ENCODE assay signal across 32 cellular contexts in genomic region chr15:35863655-35864054, GRCh38.
"Had no signal": no experiment of that assay in that cellular context is flagged by ENCODE, and none has a peak within 500 bp of the region (broad histone marks: within the 10 kb centered on the region; RNA-seq: fewer than 3 reads in every experiment).

No MANE protein-coding gene starts in this region.

- H3K4me1 ChIP-seq: ascending aorta, esophagus muscularis mucosa, foreskin keratinocyte, gastrocnemius medialis had no signal

- H3K9me3 Mint-ChIP-seq: activated CD4-positive, alpha-beta memory T cell treated with anti-CD3 and anti-CD28 coated beads for 36 hours; activated CD4-positive, alpha-beta T cell treated with anti-CD3 and anti-CD28 coated beads, Interleukin-2, amount 10 ng/mL, durations not matched to agents 24 days and 14 days; activated naive CD4-positive, alpha-beta T cell treated with anti-CD3 and anti-CD28 coated beads, Interleukin-2, amount 10 ng/mL, durations not matched to agents 7 days and 5 days; activated naive CD4-positive, alpha-beta T cell treated with anti-CD3 and anti-CD28 coated beads, Interleukin-2, amount 50 U/mL, for 72 hours; activated naive CD8-positive, alpha-beta T cell treated with anti-CD3 and anti-CD28 coated beads, Interleukin-2, amount 10 ng/mL, durations not matched to agents 7 days and 5 days; dendritic cell treated with granulocyte-macrophage colony-stimulating factor and Interleukin-4, amounts not matched to agents 40 ng/mL and 50 ng/mL, for 4 days; T-helper 2 cell treated with Interferon-gamma antibody and Interleukin-4, amounts not matched to agents 5 μg/mL and 100 μg/mL, for 36 hours had no signal

- H3K27ac Mint-ChIP-seq: activated CD4-positive, alpha-beta memory T cell treated with anti-CD3 and anti-CD28 coated beads for 36 hours; activated CD4-positive, alpha-beta T cell treated with anti-CD3 and anti-CD28 coated beads for 36 hours; activated CD4-positive, alpha-beta T cell treated with anti-CD3 and anti-CD28 coated beads, Interleukin-2, amount 10 ng/mL, durations not matched to agents 24 days and 14 days; activated CD8-positive, alpha-beta memory T cell treated with anti-CD3 and anti-CD28 coated beads, Interleukin-2, amount 10 ng/mL, durations not matched to agents 7 days and 5 days; activated CD8-positive, alpha-beta T cell treated with anti-CD3 and anti-CD28 coated beads, Interleukin-2, amount 10 ng/mL, durations not matched to agents 7 days and 5 days; activated naive CD4-positive, alpha-beta T cell treated with anti-CD3 and anti-CD28 coated beads, Interleukin-2, amount 10 ng/mL, durations not matched to agents 7 days and 5 days; activated naive CD4-positive, alpha-beta T cell treated with anti-CD3 and anti-CD28 coated beads, Interleukin-2, amount 50 U/mL, for 72 hours; activated naive CD8-positive, alpha-beta T cell treated with anti-CD3 and anti-CD28 coated beads, Interleukin-2, amount 10 ng/mL, durations not matched to agents 7 days and 5 days; activated T-cell treated with anti-CD3 and anti-CD28 coated beads, Interleukin-2, amount 50 U/mL, for 72 hours; dendritic cell treated with granulocyte-macrophage colony-stimulating factor and Interleukin-4, amounts not matched to agents 40 ng/mL and 50 ng/mL, for 4 days; T-helper 17 cell; T-helper 2 cell treated with Interferon-gamma antibody and Interleukin-4, amounts not matched to agents 5 μg/mL and 100 μg/mL, for 36 hours had no signal

- H3K4me1 Mint-ChIP-seq: activated CD4-positive, alpha-beta T cell treated with anti-CD3 and anti-CD28 coated beads for 36 hours; activated CD4-positive, alpha-beta T cell treated with anti-CD3 and anti-CD28 coated beads, Interleukin-2, amount 10 ng/mL, durations not matched to agents 24 days and 14 days; activated CD8-positive, alpha-beta memory T cell treated with anti-CD3 and anti-CD28 coated beads, Interleukin-2, amount 10 ng/mL, durations not matched to agents 7 days and 5 days; activated naive CD4-positive, alpha-beta T cell treated with anti-CD3 and anti-CD28 coated beads, Interleukin-2, amount 10 ng/mL, durations not matched to agents 7 days and 5 days; activated naive CD8-positive, alpha-beta T cell treated with anti-CD3 and anti-CD28 coated beads, Interleukin-2, amount 10 ng/mL, durations not matched to agents 7 days and 5 days; central memory CD8-positive, alpha-beta T cell; T-helper 17 cell had no signal

- H3K4me3 Mint-ChIP-seq: activated CD4-positive, alpha-beta memory T cell treated with anti-CD3 and anti-CD28 coated beads for 36 hours; activated CD4-positive, alpha-beta T cell treated with anti-CD3 and anti-CD28 coated beads for 36 hours; activated CD4-positive, alpha-beta T cell treated with anti-CD3 and anti-CD28 coated beads, Interleukin-2, amount 10 ng/mL, durations not matched to agents 24 days and 14 days; activated CD8-positive, alpha-beta memory T cell treated with anti-CD3 and anti-CD28 coated beads, Interleukin-2, amount 10 ng/mL, durations not matched to agents 7 days and 5 days; activated CD8-positive, alpha-beta T cell treated with anti-CD3 and anti-CD28 coated beads, Interleukin-2, amount 10 ng/mL, durations not matched to agents 7 days and 5 days; activated naive CD4-positive, alpha-beta T cell treated with anti-CD3 and anti-CD28 coated beads, Interleukin-2, amount 10 ng/mL, durations not matched to agents 7 days and 5 days; activated naive CD8-positive, alpha-beta T cell treated with anti-CD3 and anti-CD28 coated beads, Interleukin-2, amount 10 ng/mL, durations not matched to agents 7 days and 5 days; activated T-cell treated with anti-CD3 and anti-CD28 coated beads, Interleukin-2, amount 50 U/mL, for 72 hours; central memory CD8-positive, alpha-beta T cell; dendritic cell treated with granulocyte-macrophage colony-stimulating factor and Interleukin-4, amounts not matched to agents 40 ng/mL and 50 ng/mL, for 4 days; T-helper 17 cell; T-helper 2 cell treated with Interferon-gamma antibody and Interleukin-4, amounts not matched to agents 5 μg/mL and 100 μg/mL, for 36 hours had no signal

- H3K9me3 ChIP-seq: ascending aorta, esophagus muscularis mucosa, gastrocnemius medialis had no signal

- H3K4me3 ChIP-seq: ascending aorta, coronary artery, dorsolateral prefrontal cortex, esophagus muscularis mucosa, gastrocnemius medialis had no signal

- ATAC-seq: activated CD4-positive, alpha-beta T cell treated with anti-CD3 and anti-CD28 coated beads for 36 hours; activated CD8-positive, alpha-beta memory T cell treated with anti-CD3 and anti-CD28 coated beads, Interleukin-2, amount 10 ng/mL, durations not matched to agents 7 days and 5 days; activated CD8-positive, alpha-beta T cell treated with anti-CD3 and anti-CD28 coated beads, Interleukin-2, amount 10 ng/mL, durations not matched to agents 7 days and 5 days; activated naive CD4-positive, alpha-beta T cell treated with anti-CD3 and anti-CD28 coated beads, Interleukin-2, amount 50 U/mL, for 72 hours; activated T-cell treated with anti-CD3 and anti-CD28 coated beads, Interleukin-2, amount 50 U/mL, for 72 hours; foreskin keratinocyte; gastrocnemius medialis; T-helper 17 cell had no signal

- H3K36me3 ChIP-seq: ascending aorta, brain microvascular endothelial cell, esophagus muscularis mucosa, gastrocnemius medialis had no signal

- H3K27me3 Mint-ChIP-seq: activated CD4-positive, alpha-beta memory T cell treated with anti-CD3 and anti-CD28 coated beads for 36 hours; activated CD4-positive, alpha-beta T cell treated with anti-CD3 and anti-CD28 coated beads for 36 hours; activated CD4-positive, alpha-beta T cell treated with anti-CD3 and anti-CD28 coated beads, Interleukin-2, amount 10 ng/mL, durations not matched to agents 24 days and 14 days; activated CD8-positive, alpha-beta memory T cell treated with anti-CD3 and anti-CD28 coated beads, Interleukin-2, amount 10 ng/mL, durations not matched to agents 7 days and 5 days; activated naive CD4-positive, alpha-beta T cell treated with anti-CD3 and anti-CD28 coated beads, Interleukin-2, amount 10 ng/mL, durations not matched to agents 7 days and 5 days; activated naive CD8-positive, alpha-beta T cell treated with anti-CD3 and anti-CD28 coated beads, Interleukin-2, amount 10 ng/mL, durations not matched to agents 7 days and 5 days; central memory CD8-positive, alpha-beta T cell; dendritic cell treated with granulocyte-macrophage colony-stimulating factor and Interleukin-4, amounts not matched to agents 40 ng/mL and 50 ng/mL, for 4 days; T-helper 17 cell had no signal

- H3K27ac ChIP-seq: ascending aorta, brain microvascular endothelial cell, coronary artery, dorsolateral prefrontal cortex, esophagus muscularis mucosa, foreskin keratinocyte, gastrocnemius medialis had no signal

- DNase-seq: activated CD4-positive, alpha-beta memory T cell treated with anti-CD3 and anti-CD28 coated beads for 36 hours; activated CD4-positive, alpha-beta T cell treated with anti-CD3 and anti-CD28 coated beads for 36 hours; activated CD4-positive, alpha-beta T cell treated with anti-CD3 and anti-CD28 coated beads, Interleukin-2, amount 10 ng/mL, durations not matched to agents 24 days and 14 days; activated CD4-positive, CD25-positive, alpha-beta regulatory T cell; activated CD4-positive, CD25-positive, alpha-beta regulatory T cell treated with anti-CD3 and anti-CD28 coated beads, Interleukin-2, amount 50 U/mL, for 72 hours; activated CD8-positive, alpha-beta memory T cell treated with anti-CD3 and anti-CD28 coated beads, Interleukin-2, amount 10 ng/mL, durations not matched to agents 7 days and 5 days; activated CD8-positive, alpha-beta memory T cell treated with anti-CD3 and anti-CD28 coated beads, Interleukin-2, amount 50 U/mL, for 4 hours; activated CD8-positive, alpha-beta T cell treated with anti-CD3 and anti-CD28 coated beads, Interleukin-2, amount 10 ng/mL, durations not matched to agents 7 days and 5 days; activated gamma-delta T cell; activated naive CD4-positive, alpha-beta T cell; activated naive CD4-positive, alpha-beta T cell treated with anti-CD3 and anti-CD28 coated beads, Interleukin-2, amount 10 ng/mL, durations not matched to agents 7 days and 5 days; activated naive CD8-positive, alpha-beta T cell treated with anti-CD3 and anti-CD28 coated beads, Interleukin-2, amount 10 ng/mL, durations not matched to agents 7 days and 5 days; activated T-cell treated with anti-CD3 and anti-CD28 coated beads, Interleukin-2, amount 50 U/mL, for 1 hour; activated T-cell treated with anti-CD3 and anti-CD28 coated beads, Interleukin-2, amount 50 U/mL, for 72 hours; brain microvascular endothelial cell; dorsolateral prefrontal cortex; effector memory CD4-positive, alpha-beta T cell; erythroblast; foreskin keratinocyte; gastrocnemius medialis; glutamatergic neuron; T-helper 1 cell; T-helper 17 cell; T1000 had no signal

- H3K36me3 Mint-ChIP-seq: activated CD4-positive, alpha-beta memory T cell treated with anti-CD3 and anti-CD28 coated beads for 36 hours; activated CD8-positive, alpha-beta memory T cell treated with anti-CD3 and anti-CD28 coated beads, Interleukin-2, amount 10 ng/mL, durations not matched to agents 7 days and 5 days; activated naive CD4-positive, alpha-beta T cell treated with anti-CD3 and anti-CD28 coated beads, Interleukin-2, amount 10 ng/mL, durations not matched to agents 7 days and 5 days; activated naive CD4-positive, alpha-beta T cell treated with anti-CD3 and anti-CD28 coated beads, Interleukin-2, amount 50 U/mL, for 72 hours; activated naive CD8-positive, alpha-beta T cell treated with anti-CD3 and anti-CD28 coated beads, Interleukin-2, amount 10 ng/mL, durations not matched to agents 7 days and 5 days had no signal

- FAIRE-seq: bronchial epithelial cell had no signal

- H3K27me3 ChIP-seq: ascending aorta, brain microvascular endothelial cell, dorsolateral prefrontal cortex, esophagus muscularis mucosa, foreskin keratinocyte, gastrocnemius medialis had no signal
